Comparison of ENCODE assay signal across 1 cellular context in genomic region chr7:134126937-134127848, GRCh38.
TF ChIP-seq lines count a peak whose summit lies in the region.

Gene LRGUK (plus strand): TSS chr7:134127340. CDS start chr7:134127368, 28 bp downstream.

TF ChIP-seq in H1, 55 proteins besides CTCF, POLR2A, EP300 and RAD21 (continued from another document):
- no peak for TF ChIP-seq JUND (IDR thresholded peaks at IDR 0.05; ENCODE audit: low read length)
- TF ChIP-seq CEBPB (IDR thresholded peaks at IDR 0.05; ENCODE audit: low read depth, low read length): no peak
- peak; percentile 92 to 95 for TF ChIP-seq SIN3A (conservative IDR thresholded peaks at IDR 0.05 in 1 of 2, IDR thresholded peaks at IDR 0.05 in 1 of 2; ENCODE audit: low read depth in 1 of 2, low read length in 2 of 2)
- TF ChIP-seq KDM4A (IDR thresholded peaks at IDR 0.05; ENCODE audit: low read depth, low read length, severe bottlenecking): peak; percentile 80
- TF ChIP-seq YY1 (IDR thresholded peaks at IDR 0.05; ENCODE audit: low read depth, low read length): peak; percentile 98
- TF ChIP-seq BCL11A (IDR thresholded peaks at IDR 0.05; ENCODE audit: low read depth in 2 of 2, low read length in 2 of 2): no peak
- no peak for TF ChIP-seq TCF12 (IDR thresholded peaks at IDR 0.05; ENCODE audit: low read depth, low read length)
- peak; percentile 25; the same call in 1 of the 2 replicates for TF ChIP-seq POLR2AphosphoS5 (IDR thresholded peaks at IDR 0.05; ENCODE audit: low read depth, low read length)
- peak; percentile 65 for TF ChIP-seq KDM5A (IDR thresholded peaks at IDR 0.05; ENCODE audit: low read length)
- peak; percentile 69 for TF ChIP-seq SIX5 (IDR thresholded peaks at IDR 0.05; ENCODE audit: low read depth, low read length)
- TF ChIP-seq SRF (IDR thresholded peaks at IDR 0.05; ENCODE audit: low read depth, low read length): no peak
- peak; percentile 28 for TF ChIP-seq ASH2L (IDR thresholded peaks at IDR 0.05; ENCODE audit: low read length)
- TF ChIP-seq RBBP5 (IDR thresholded peaks at IDR 0.05; ENCODE audit: borderline replicate concordance, low read depth, low read length): peak; percentile 49; the same call in 1 of the 2 replicates
TF ChIP-seq in H1: peak in this region for 11.
